Comparison of ENCODE assay signal across 25 cellular contexts in the genomic region with DNA sequence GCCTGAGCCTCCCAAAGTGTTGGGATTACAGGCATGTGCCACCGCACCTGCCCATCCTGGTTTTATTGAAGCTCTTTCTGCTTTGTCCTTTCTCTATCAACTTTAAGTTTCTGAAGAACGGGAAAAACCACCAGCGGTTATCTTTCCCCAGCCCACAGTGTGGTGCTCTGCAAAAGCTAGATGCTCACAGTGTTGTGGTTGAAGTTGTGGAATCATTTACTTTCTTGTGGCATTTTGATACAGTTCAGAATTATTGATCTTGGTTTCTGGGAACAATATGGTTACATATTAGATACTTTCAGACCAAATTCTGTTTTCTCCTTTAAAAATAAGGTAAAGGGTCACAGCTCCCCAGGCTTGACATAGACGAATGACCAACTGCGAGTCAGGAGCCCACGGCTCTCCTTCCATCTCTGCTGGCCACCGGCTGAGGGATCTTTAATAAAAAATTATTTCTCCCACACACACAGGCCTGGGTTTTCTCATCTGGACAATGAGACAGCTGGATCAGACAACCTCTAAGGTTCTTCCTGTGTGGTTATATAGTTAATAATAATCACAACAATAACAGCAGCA.
DNase-seq lines count a peak whose midpoint lies in the region; ATAC-seq and TF ChIP-seq lines count a peak whose summit lies in the region.
"Had no signal": no experiment of that assay in that cellular context is flagged by ENCODE, and none has a peak within 500 bp of the region (broad histone marks: within the 10 kb centered on the region; RNA-seq: fewer than 3 reads in every experiment).

No MANE protein-coding gene starts in this region.

- H3K27me3 ChIP-seq in brain microvascular endothelial cell (replicated peaks): no peaks in the 10 kb centered on the region
- no peaks in the 10 kb centered on the region for H3K27me3 ChIP-seq in right lobe of liver
- H3K27me3 ChIP-seq: adrenal gland had no signal

- H3K4me3 ChIP-seq in brain microvascular endothelial cell (ENCODE audit: low read depth, low read length): no peak overlapping the region
- no peak overlapping the region for H3K4me3 ChIP-seq in right lobe of liver
- H3K4me3 ChIP-seq: adrenal gland, cardiac muscle cell had no signal

- WGBS in right lobe of liver (ENCODE audit: insufficient coverage, low coverage, low lambda C conversion rate, missing lambda C conversion rate): 20% methylated on average over 7 of the region's 7 CpGs

- intact Hi-C loops in right lobe of liver (cut with DNase I): no loop called here

- TF ChIP-seq CTCF in brain microvascular endothelial cell (IDR thresholded peaks at IDR 0.05; ENCODE audit: low read depth, low read length, missing control alignments): peak; percentile 26
- peak in 2 of 4 donors; percentile 28 to 55 for TF ChIP-seq CTCF in right lobe of liver (IDR thresholded peaks at IDR 0.05)

- peak in 3 of 4 donors; percentile 25 to 70 (median 43) for ATAC-seq in right lobe of liver
- ATAC-seq: activated CD4-positive, alpha-beta T cell treated with anti-CD3 and anti-CD28 coated beads for 36 hours; naive thymus-derived CD8-positive, alpha-beta T cell; stimulated activated effector memory CD8-positive, alpha-beta T cell treated with anti-CD3 and anti-CD28 coated beads, Interleukin-12 subunit alpha, Interleukin-12 subunit beta, amount 100 ng/mL, for 72 hours; T-helper 17 cell had no signal

- peaks cover 0 to 42% (median 0%) of the 10 kb centered on the region in 4 donors for H3K4me1 ChIP-seq in right lobe of liver
- H3K4me1 ChIP-seq: adrenal gland had no signal

- in situ Hi-C loops in brain microvascular endothelial cell (cut with HindIII; ENCODE audit: low pct_ligation_motif_present, low sequenced_read_pairs): no loop called here

- H3K9me3 ChIP-seq in right lobe of liver: no peaks in the 10 kb centered on the region
- H3K9me3 ChIP-seq: adrenal gland had no signal

- DNase-seq in EL (peak; percentile 10), M059J (ENCODE audit: low read depth) (peak; percentile 41), brain microvascular endothelial cell (no peak), right lobe of liver (no peak), KG1 (lab: John Stamatoyannopoulos, UW) (no peak), NCI-H1694 (lab: John Stamatoyannopoulos, UW) (no peak)
- DNase-seq in activated CD4-positive, alpha-beta T cell treated with anti-CD3 and anti-CD28 coated beads, Interleukin-2, amount 50 U/mL, for 1 hour: no peak
- no peak for DNase-seq in stimulated activated CD4-positive, alpha-beta T cell treated with anti-CD3 and anti-CD28 coated beads, Interleukin-4, amount 100 ng/mL, for 1 hour
- DNase-seq: ACHN; activated CD4-positive, alpha-beta T cell treated with anti-CD3 and anti-CD28 coated beads for 36 hours; activated naive CD4-positive, alpha-beta T cell; activated T-cell treated with anti-CD3 and anti-CD28 coated beads, Interleukin-2, amount 50 U/mL, for 48 hours; adrenal gland; islet precursor cell; KBM-7; naive thymus-derived CD8-positive, alpha-beta T cell; NCI-H1436; NCI-H446; NCI-H82; nucleus accumbens; stimulated activated CD4-positive, alpha-beta T cell treated with anti-CD3 and anti-CD28 coated beads, Interleukin-4, amount 100 ng/mL, for 24 hours; substantia nigra; T-helper 17 cell had no signal

- no peak overlapping the region for H3K27ac ChIP-seq in brain microvascular endothelial cell
- peak overlapping the region in 1 of 3 donors; percentile 91 for H3K27ac ChIP-seq in right lobe of liver
- H3K27ac ChIP-seq: adrenal gland, cardiac muscle cell had no signal

- no peak for TF ChIP-seq POLR2A in right lobe of liver (IDR thresholded peaks at IDR 0.05)

- no peaks in the 10 kb centered on the region for H3K36me3 ChIP-seq in brain microvascular endothelial cell (replicated peaks)
- H3K36me3 ChIP-seq in right lobe of liver: no peaks in the 10 kb centered on the region
- H3K36me3 ChIP-seq: adrenal gland, cardiac muscle cell had no signal

Comparison
In these comparisons a context has a peak if more than half of its experiments do, and no peak if none do; other contexts are left out.
1. DNase-seq: peak in EL (single experiment) and M059J (single experiment); none in brain microvascular endothelial cell (single experiment), right lobe of liver (0 of 3), activated CD4-positive, alpha-beta T cell treated with anti-CD3 and anti-CD28 coated beads, Interleukin-2, amount 50 U/mL, for 1 hour (single experiment), KG1 (single experiment), stimulated activated CD4-positive, alpha-beta T cell treated with anti-CD3 and anti-CD28 coated beads, Interleukin-4, amount 100 ng/mL, for 1 hour (single experiment) and NCI-H1694 (single experiment).